1 cellular context compared by ENCODE assay signal in genomic region chr3:44437800-44438199, GRCh38.
A peak's percentile ranks its signal among the peaks of the same experiment; 100 is the strongest.
TF ChIP-seq lines count a peak whose summit lies in the region.

No MANE protein-coding gene starts in this region.

TF ChIP-seq in K562, 482 proteins besides CTCF, POLR2A, EP300 and RAD21 (continued from another document and continues in another):
- TF ChIP-seq PKNOX1 (IDR thresholded peaks at IDR 0.05), result no peak
- no peak for TF ChIP-seq ELF1 (tag; IDR thresholded peaks at IDR 0.05)
- no peak for TF ChIP-seq ELK1 (CRISPR knock-in tag; IDR thresholded peaks at IDR 0.05)
- TF ChIP-seq TARDBP (IDR thresholded peaks at IDR 0.05), result no peak
- no peak for TF ChIP-seq FOS (IDR thresholded peaks at IDR 0.05; ENCODE audit: extremely low read depth, insufficient read length)
- TF ChIP-seq ZBTB9 (CRISPR knock-in tag; IDR thresholded peaks at IDR 0.05), result peak; percentile 78
- TF ChIP-seq MTA1 (IDR thresholded peaks at IDR 0.05; ENCODE audit: borderline replicate concordance), result no peak
- 0 out of 2 replicates have a peak, but pooled peaks have one; percentile 7 for TF ChIP-seq MIER1 (IDR thresholded peaks at IDR 0.05; ENCODE audit: low read depth)
- no peak for TF ChIP-seq PRPF4 (IDR thresholded peaks at IDR 0.05; ENCODE audit: insufficient read depth, low read depth, low read length, poor library complexity, severe bottlenecking)
- no peak for TF ChIP-seq SFPQ (IDR thresholded peaks at IDR 0.05; ENCODE audit: low read depth, low read length)
- peak; percentile 94 for TF ChIP-seq ZNF668 (CRISPR knock-in tag; IDR thresholded peaks at IDR 0.05)
- no peak for TF ChIP-seq GATA2 (CRISPR knock-in tag; IDR thresholded peaks at IDR 0.05)
- no peak for TF ChIP-seq KLF16 (IDR thresholded peaks at IDR 0.05)
- TF ChIP-seq ZNF764 (CRISPR knock-in tag; IDR thresholded peaks at IDR 0.05; ENCODE audit: low read depth), result no peak
- TF ChIP-seq CAMTA2 (CRISPR knock-in tag; conservative IDR thresholded peaks at IDR 0.05), result no peak
- no peak for TF ChIP-seq HNRNPH1 (optimal IDR thresholded peaks at IDR 0.05; ENCODE audit: low read depth, low read length)
- 0 out of 2 replicates have a peak, but pooled peaks have one; percentile 54 for TF ChIP-seq TEAD2 (tag; IDR thresholded peaks at IDR 0.05)
- TF ChIP-seq DEAF1 (CRISPR knock-in tag; IDR thresholded peaks at IDR 0.05), result peak; percentile 10; the same call in 1 of the 2 replicates
- TF ChIP-seq GTF2E2 (tag; IDR thresholded peaks at IDR 0.05), result no peak
- peak; percentile 94 for TF ChIP-seq CREB3 (tag; conservative IDR thresholded peaks at IDR 0.05; ENCODE audit: low read depth)
- no peak for TF ChIP-seq CHAMP1 (IDR thresholded peaks at IDR 0.05)
- TF ChIP-seq GTF2A2 (tag; IDR thresholded peaks at IDR 0.05), result peak; percentile 94
- TF ChIP-seq ETS2 (tag; IDR thresholded peaks at IDR 0.05; ENCODE audit: borderline replicate concordance, poor library complexity, severe bottlenecking), result no peak
- TF ChIP-seq HDGF (IDR thresholded peaks at IDR 0.05), result no peak
- no peak for TF ChIP-seq CREB3L1 (IDR thresholded peaks at IDR 0.05; ENCODE audit: borderline replicate concordance, low read depth)
- no peak for TF ChIP-seq GTF2F1 (IDR thresholded peaks at IDR 0.05; ENCODE audit: low read depth, low read length)
- no peak for TF ChIP-seq YBX1 (IDR thresholded peaks at IDR 0.05)
- no peak for TF ChIP-seq KLF1 (tag; IDR thresholded peaks at IDR 0.05)
- TF ChIP-seq ZNF507 (tag; conservative IDR thresholded peaks at IDR 0.05), result peak; percentile 32; the same call in 1 of the 2 replicates
- TF ChIP-seq ETV1 (tag; conservative IDR thresholded peaks at IDR 0.05; ENCODE audit: low read depth), result no peak; the same call in 1 of the 2 replicates
- no peak for TF ChIP-seq SRSF9 (IDR thresholded peaks at IDR 0.05; ENCODE audit: borderline replicate concordance, low read depth, low read length)
- TF ChIP-seq MCM3 (IDR thresholded peaks at IDR 0.05), result no peak
- no peak for TF ChIP-seq NRF1 (conservative IDR thresholded peaks at IDR 0.05 in 1 of 2, IDR thresholded peaks at IDR 0.05 in 1 of 2)
- no peak for TF ChIP-seq SLC30A9 (CRISPR knock-in tag; IDR thresholded peaks at IDR 0.05)
- no peak for TF ChIP-seq RBBP5 (IDR thresholded peaks at IDR 0.05; ENCODE audit: borderline replicate concordance, insufficient read depth, low read length, poor library complexity, severe bottlenecking)
- TF ChIP-seq FUS (optimal IDR thresholded peaks at IDR 0.05; ENCODE audit: low read depth, low read length), result no peak
- no peak for TF ChIP-seq TGIF2 (CRISPR knock-in tag; IDR thresholded peaks at IDR 0.05)
- no peak for TF ChIP-seq POLR2G (IDR thresholded peaks at IDR 0.05; ENCODE audit: low read depth, low read length)
- 0 out of 2 replicates have a peak, but pooled peaks have one; percentile 36 for TF ChIP-seq CBFB (CRISPR knock-in tag; IDR thresholded peaks at IDR 0.05)
- TF ChIP-seq ZFP30 (CRISPR knock-in tag; IDR thresholded peaks at IDR 0.05; ENCODE audit: borderline replicate concordance), result no peak
- TF ChIP-seq ZBTB5 (IDR thresholded peaks at IDR 0.05), result no peak
- peak; percentile 97 for TF ChIP-seq ZNF311 (CRISPR knock-in tag; IDR thresholded peaks at IDR 0.05)
- no peak for TF ChIP-seq FOXJ2 (tag; IDR thresholded peaks at IDR 0.05)
- TF ChIP-seq OTX1 (CRISPR knock-in tag; IDR thresholded peaks at IDR 0.05), result 0 out of 2 replicates have a peak, but pooled peaks have one; percentile 45
- TF ChIP-seq ZNF212 (CRISPR knock-in tag; IDR thresholded peaks at IDR 0.05), result no peak; the same call in 1 of the 2 replicates
- 0 out of 2 replicates have a peak, but pooled peaks have one; percentile 27 for TF ChIP-seq ZBTB2 (IDR thresholded peaks at IDR 0.05)
- no peak for TF ChIP-seq MEF2A (IDR thresholded peaks at IDR 0.05; ENCODE audit: control insufficient read depth, low read depth, low read length)
- TF ChIP-seq ZSCAN29 (IDR thresholded peaks at IDR 0.05), result no peak
- TF ChIP-seq ZBTB1 (CRISPR knock-in tag; IDR thresholded peaks at IDR 0.05; ENCODE audit: borderline replicate concordance, low read depth), result no peak
- TF ChIP-seq BCL6 (CRISPR knock-in tag; IDR thresholded peaks at IDR 0.05), result peak; percentile 89; the same call in 1 of the 2 replicates
- TF ChIP-seq ZNF75A (CRISPR knock-in tag; IDR thresholded peaks at IDR 0.05), result peak; percentile 68; the same call in 1 of the 2 replicates
- TF ChIP-seq HES1 (IDR thresholded peaks at IDR 0.05; ENCODE audit: low read depth), result no peak
- no peak for TF ChIP-seq SREBF1 (IDR thresholded peaks at IDR 0.05; ENCODE audit: borderline replicate concordance, low read depth, low read length)
- no peak for TF ChIP-seq ZNF224 (CRISPR knock-in tag; IDR thresholded peaks at IDR 0.05)
- TF ChIP-seq ZEB2 (IDR thresholded peaks at IDR 0.05), result no peak
- TF ChIP-seq FOSL1 (tag; conservative IDR thresholded peaks at IDR 0.05), result no peak
- no peak for TF ChIP-seq ZFPM2 (CRISPR knock-in tag; IDR thresholded peaks at IDR 0.05)
